27 cellular contexts compared by ENCODE assay signal in the genomic region with DNA sequence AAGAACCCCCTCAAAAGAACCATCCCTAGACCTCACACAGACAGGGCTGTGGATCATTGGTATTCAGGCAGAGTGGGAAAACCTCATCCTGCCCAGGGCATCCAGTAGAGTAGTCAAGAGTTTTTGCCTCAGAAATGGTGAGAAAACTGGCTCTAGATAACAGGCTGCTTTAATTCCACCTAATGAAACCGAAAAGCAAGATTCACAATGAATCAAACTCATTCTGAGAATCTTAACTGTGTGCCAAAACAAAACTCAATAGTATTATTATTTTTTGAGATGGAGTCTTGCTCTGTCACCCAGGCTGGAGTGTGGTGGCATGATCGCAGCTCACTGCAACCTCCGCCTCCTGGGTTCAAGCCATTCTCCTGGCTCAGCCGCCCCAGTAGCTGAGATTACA.
"Had no signal": no experiment of that assay in that cellular context is flagged by ENCODE, and none has a peak within 500 bp of the region (broad histone marks: within the 10 kb centered on the region; RNA-seq: fewer than 3 reads in every experiment).

No MANE protein-coding gene starts in this region.

- DNase-seq: naive thymus-derived CD8-positive, alpha-beta T cell; nephron progenitor cell; nucleus accumbens; pancreas; psoas muscle; right cardiac atrium; right lobe of liver; sigmoid colon; small intestine; stimulated activated CD4-positive, alpha-beta T cell treated with anti-CD3 and anti-CD28 coated beads, Interleukin-15, amount 100 ng/mL, for 24 hours; stimulated activated CD4-positive, alpha-beta T cell treated with anti-CD3 and anti-CD28 coated beads, Interleukin-2, amount 100 ng/mL, for 24 hours; stimulated activated CD4-positive, alpha-beta T cell treated with anti-CD3 and anti-CD28 coated beads, Interleukin-2, amount 100 ng/mL, for 48 hours; stimulated activated CD4-positive, alpha-beta T cell treated with anti-CD3 and anti-CD28 coated beads, Interleukin-4, amount 100 ng/mL, for 24 hours; stimulated activated naive CD4-positive, alpha-beta T cell; stimulated activated naive CD8-positive, alpha-beta T cell treated with anti-CD3 and anti-CD28 coated beads, Interleukin-15, amount 100 ng/mL, for 72 hours; stimulated activated naive CD8-positive, alpha-beta T cell treated with anti-CD3 and anti-CD28 coated beads, Interleukin-15, Interleukin-2, amounts not matched to agents 100 U/mL and 50 U/mL, for 24 hours; substantia nigra; testis; tibial artery; transverse colon; uterus had no signal

- H3K4me3 Mint-ChIP-seq: naive thymus-derived CD8-positive, alpha-beta T cell; natural killer cell treated with Interleukin-12 subunit alpha and Interleukin-12 subunit beta and Interleukin-15 and Interleukin-18, amount 100 ng/mL, for 72 hours; nephron progenitor cell; neural crest cell; stimulated activated memory B cell treated with anti-CD40 and anti-IgM and Interleukin-4, amounts not matched to agents 10 μg/mL and 1 μg/mL and 100 μg/mL, for 72 hours; stimulated activated naive CD8-positive, alpha-beta T cell treated with anti-CD3 and anti-CD28 coated beads, Interleukin-15, amount 100 ng/mL, for 72 hours; type B pancreatic cell had no signal

- H3K27me3 Mint-ChIP-seq: type B pancreatic cell had no signal

- ATAC-seq: naive thymus-derived CD8-positive, alpha-beta T cell; natural killer cell treated with Interleukin-12 subunit alpha and Interleukin-12 subunit beta and Interleukin-15 and Interleukin-18, amount 100 ng/mL, for 72 hours; pancreas; psoas muscle; right cardiac atrium; right lobe of liver; stimulated activated memory B cell treated with anti-CD40 and anti-IgM and Interleukin-4, amounts not matched to agents 10 μg/mL and 1 μg/mL and 100 μg/mL, for 72 hours; stimulated activated naive CD8-positive, alpha-beta T cell treated with anti-CD3 and anti-CD28 coated beads, Interleukin-15, amount 100 ng/mL, for 72 hours; stimulated activated naive CD8-positive, alpha-beta T cell treated with anti-CD3 and anti-CD28 coated beads, Interleukin-15, Interleukin-2, amounts not matched to agents 100 U/mL and 50 U/mL, for 24 hours; upper lobe of right lung had no signal

- H3K36me3 Mint-ChIP-seq: naive thymus-derived CD8-positive, alpha-beta T cell; natural killer cell treated with Interleukin-12 subunit alpha and Interleukin-12 subunit beta and Interleukin-15 and Interleukin-18, amount 100 ng/mL, for 72 hours; stimulated activated memory B cell treated with anti-CD40 and anti-IgM and Interleukin-4, amounts not matched to agents 10 μg/mL and 1 μg/mL and 100 μg/mL, for 72 hours; type B pancreatic cell had no signal

- H3K9me3 Mint-ChIP-seq: naive thymus-derived CD8-positive, alpha-beta T cell; natural killer cell treated with Interleukin-12 subunit alpha and Interleukin-12 subunit beta and Interleukin-15 and Interleukin-18, amount 100 ng/mL, for 72 hours; neural crest cell; stimulated activated memory B cell treated with anti-CD40 and anti-IgM and Interleukin-4, amounts not matched to agents 10 μg/mL and 1 μg/mL and 100 μg/mL, for 72 hours; stimulated activated naive CD8-positive, alpha-beta T cell treated with anti-CD3 and anti-CD28 coated beads, Interleukin-15, amount 100 ng/mL, for 72 hours; type B pancreatic cell had no signal

- H3K4me1 Mint-ChIP-seq: nephron progenitor cell; neural crest cell; stimulated activated memory B cell treated with anti-CD40 and anti-IgM and Interleukin-4, amounts not matched to agents 10 μg/mL and 1 μg/mL and 100 μg/mL, for 72 hours had no signal

- H3K27ac Mint-ChIP-seq: naive thymus-derived CD8-positive, alpha-beta T cell; natural killer cell treated with Interleukin-12 subunit alpha and Interleukin-12 subunit beta and Interleukin-15 and Interleukin-18, amount 100 ng/mL, for 72 hours; nephron progenitor cell; progenitor cell of endocrine pancreas; stimulated activated memory B cell treated with anti-CD40 and anti-IgM and Interleukin-4, amounts not matched to agents 10 μg/mL and 1 μg/mL and 100 μg/mL, for 72 hours; stimulated activated naive CD8-positive, alpha-beta T cell treated with anti-CD3 and anti-CD28 coated beads, Interleukin-15, amount 100 ng/mL, for 72 hours; type B pancreatic cell had no signal
